ENCODE assay signal across 6 cellular contexts in genomic region chr1:23733281-23733680, GRCh38. TPM values are rescaled to one million over a fixed set of nuclear protein-coding genes. Genes with fewer than 3 reads are reported as not detected.
DNase-seq lines count a peak whose midpoint lies in the region; ATAC-seq, FAIRE-seq and TF ChIP-seq lines count a peak whose summit lies in the region.
"Not testable (repeated sequence)": the region's sequence is repeated elsewhere in the genome, so short reads cannot be mapped to it uniquely, and the experiment has no call there.

No MANE protein-coding gene starts in this region.

- H3K79me2 ChIP-seq in KMS-11 (ENCODE audit: insufficient read depth, low read depth); MM.1S (ENCODE audit: low read length); GM12878 (ENCODE audit: control insufficient read depth, insufficient read depth, low read length): not testable (repeated sequence)

- not testable (repeated sequence) for ATAC-seq in GM12878; stimulated activated memory B cell treated with anti-CD40 and anti-IgM and Interleukin-4, amounts not matched to agents 10 μg/mL and 1 μg/mL and 100 μg/mL, for 72 hours
- ATAC-seq in left colon: peak; percentile 94
- ATAC-seq in mucosa of descending colon: peak; percentile 89

- H3K4me2 ChIP-seq in KMS-11: peak overlapping the region; percentile 53
- not testable (repeated sequence) for H3K4me2 ChIP-seq in MM.1S (ENCODE audit: low read depth, low read length); GM12878 (ENCODE audit: control insufficient read depth, insufficient read depth)

- H3F3A ChIP-seq in MM.1S (ENCODE audit: insufficient read depth, low read length): not testable (repeated sequence)

- peaks cover 83% of the 10 kb centered on the region for H3K4me1 ChIP-seq in KMS-11 (ENCODE audit: low read depth, poor library complexity, severe bottlenecking)
- peaks cover 11% of the 10 kb centered on the region for H3K4me1 ChIP-seq in MM.1S (ENCODE audit: low read length)
- H3K4me1 ChIP-seq in GM12878 (ENCODE audit: control insufficient read depth, insufficient read depth, low read length): peaks cover 42% of the 10 kb centered on the region
- not testable (repeated sequence) for H3K4me1 ChIP-seq in mucosa of descending colon (ENCODE audit: low read depth)

- H4K20me1 ChIP-seq in KMS-11 (ENCODE audit: insufficient read depth); MM.1S (ENCODE audit: insufficient read depth, low read length); GM12878 (ENCODE audit: control insufficient read depth, insufficient read depth): not testable (repeated sequence)

- not testable (repeated sequence) for TF ChIP-seq EP300 in GM12878 (IDR thresholded peaks at IDR 0.05; ENCODE audit: borderline replicate concordance in 1 of 2, control insufficient read depth in 1 of 2, low read depth in 2 of 2, low read length in 2 of 2)

- in situ Hi-C loops in GM12878 (cut with MboI): not testable (repeated sequence)

- POLR2A ChIA-PET in GM12878 (lab: Charles Lee): interaction anchor here (0.6 to 0.8 kb wide), 2 partner anchors 10 to 36 kb away, joined by 3 to 4 read pairs; no protein-coding TSS in a partner anchor

- RAD21 ChIA-PET in GM12878 (lab: Charles Lee; ENCODE audit: unreplicated experiment): not testable (repeated sequence)

- not testable (repeated sequence) for H3K9me3 Mint-ChIP-seq in stimulated activated memory B cell treated with anti-CD40 and anti-IgM and Interleukin-4, amounts not matched to agents 10 μg/mL and 1 μg/mL and 100 μg/mL, for 72 hours

- intact Hi-C loops in GM12878 (cut with micrococcal nuclease; ENCODE audit: unreplicated experiment); left colon (cut with DNase I, micrococcal nuclease); mucosa of descending colon (cut with DNase I, micrococcal nuclease): not testable (repeated sequence)

- TF ChIP-seq POLR2A in GM12878 (IDR thresholded peaks at IDR 0.05; ENCODE audit: low read depth, low read length): not testable (repeated sequence)

- not testable (repeated sequence) for TF ChIP-seq CTCF in KMS-11 (conservative IDR thresholded peaks at IDR 0.05; ENCODE audit: low read depth, low read length); MM.1S (IDR thresholded peaks at IDR 0.05; ENCODE audit: low read length); GM12878 (IDR thresholded peaks at IDR 0.05 in 2 of 3, conservative IDR thresholded peaks at IDR 0.05 in 1 of 3; ENCODE audit: control insufficient read depth in 2 of 3, extremely low read depth in 1 of 3, insufficient read depth in 1 of 3, low read depth in 3 of 3, low read length in 3 of 3); mucosa of descending colon (IDR thresholded peaks at IDR 0.05)

- H3K36me3 ChIP-seq in KMS-11 (ENCODE audit: insufficient read depth); MM.1S (replicated peaks; ENCODE audit: insufficient read depth, low read length); GM12878 (ENCODE audit: control insufficient read depth in 2 of 2, insufficient read depth in 2 of 2, low read length in 1 of 2); mucosa of descending colon (ENCODE audit: low read depth): not testable (repeated sequence)

- H3K4me3 ChIP-seq in KMS-11 (IDR thresholded peaks at IDR 0.05; ENCODE audit: insufficient read depth, low read depth, low read length); MM.1S (ENCODE audit: low read length); GM12878; mucosa of descending colon: not testable (repeated sequence)

- H3K9me2 ChIP-seq in MM.1S (replicated peaks; ENCODE audit: insufficient read depth, low read length): not testable (repeated sequence)

- H3K27ac ChIP-seq in KMS-11; MM.1S (ENCODE audit: low read length); GM12878 (ENCODE audit: control insufficient read depth, insufficient read depth): not testable (repeated sequence)

- BruUV-seq in GM12878 (replicated peaks; lab: Mats Ljungman, UMichigan): not testable (repeated sequence)

- not testable (repeated sequence) for H3K9me3 ChIP-seq in MM.1S (replicated peaks; ENCODE audit: insufficient read depth, low read length); GM12878 (replicated peaks; ENCODE audit: control insufficient read depth, insufficient read depth, low read length); mucosa of descending colon

- FAIRE-seq in GM12878 (lab: Jason Lieb, UNC): peak; percentile 49

- peaks cover 48% of the 10 kb centered on the region for H3K4me1 Mint-ChIP-seq in stimulated activated memory B cell treated with anti-CD40 and anti-IgM and Interleukin-4, amounts not matched to agents 10 μg/mL and 1 μg/mL and 100 μg/mL, for 72 hours

- not testable (repeated sequence) for H3K27me3 Mint-ChIP-seq in stimulated activated memory B cell treated with anti-CD40 and anti-IgM and Interleukin-4, amounts not matched to agents 10 μg/mL and 1 μg/mL and 100 μg/mL, for 72 hours

- TF ChIP-seq RAD21 in GM12878 (IDR thresholded peaks at IDR 0.05; ENCODE audit: insufficient read depth, low read depth, low read length): not testable (repeated sequence)

- 77% methylated on average over 5 of the region's 5 CpGs for WGBS in GM12878 (ENCODE audit: insufficient coverage, insufficient replicate concordance, low lambda C conversion rate, missing lambda C conversion rate)

- H3K4me3 Mint-ChIP-seq in stimulated activated memory B cell treated with anti-CD40 and anti-IgM and Interleukin-4, amounts not matched to agents 10 μg/mL and 1 μg/mL and 100 μg/mL, for 72 hours: not testable (repeated sequence)

- H2AFZ ChIP-seq in KMS-11 (ENCODE audit: low read depth); MM.1S (ENCODE audit: low read length); GM12878 (ENCODE audit: control insufficient read depth, low read depth, low read length): not testable (repeated sequence)

- peak overlapping the region; percentile 25 for H3K27ac Mint-ChIP-seq in stimulated activated memory B cell treated with anti-CD40 and anti-IgM and Interleukin-4, amounts not matched to agents 10 μg/mL and 1 μg/mL and 100 μg/mL, for 72 hours

- not testable (repeated sequence) for H3K9ac ChIP-seq in KMS-11; MM.1S (ENCODE audit: low read length); GM12878 (ENCODE audit: control insufficient read depth, insufficient read depth, low read length)

- DNase-seq in MM.1S (peak; percentile 33), left colon (peak; percentile 29 to 38), mucosa of descending colon (peak in 2 of 3 donors; percentile 43)
- not testable (repeated sequence) for DNase-seq in GM12878 (ENCODE audit: low read depth, low spot score)

- CTCF ChIA-PET in GM12878 (lab: Yijun Ruan, JAX): not testable (repeated sequence)

- H3K27me3 ChIP-seq in KMS-11 (ENCODE audit: insufficient read depth, low read depth); MM.1S (replicated peaks; ENCODE audit: insufficient read depth, low read length); GM12878 (replicated peaks in 1 of 2; ENCODE audit: control insufficient read depth in 2 of 2, insufficient read depth in 2 of 2, low read length in 1 of 2): not testable (repeated sequence)

- H3K36me3 Mint-ChIP-seq in stimulated activated memory B cell treated with anti-CD40 and anti-IgM and Interleukin-4, amounts not matched to agents 10 μg/mL and 1 μg/mL and 100 μg/mL, for 72 hours: not testable (repeated sequence)

- SMC1A ChIA-PET in GM12878 (lab: Charles Lee; ENCODE audit: uncharacterized antibody, unreplicated experiment): interaction anchor here (1.5 kb wide), 1 partner anchor 10 kb away, joined by 4 read pairs; the partner anchor contains the start of gene ELOA

RNA-seq across cellular contexts. Expression of gene ELOA, which starts 10.0 kb away (rescaled TPM):
- total RNA-seq in GM12878 (2013; cell fraction: nucleolus; rRNA removed): 28.4 and 30.8 TPM in 2 replicates
- total RNA-seq in GM12878 (2014; rRNA removed): 31.3 and 31.8 TPM in 2 replicates
- total RNA-seq in GM12878 (2014; rRNA removed; fragmentation: Illumina TruSeq; extraction: Trizol): 44.2 and 47.9 TPM in 2 replicates
- 46.2 and 46.6 TPM in 2 replicates for total RNA-seq in GM12878 (2021)
- 17.7 TPM for polyA plus RNA-seq in GM12878 (2011; ENCODE audit: low read depth)
- polyA plus RNA-seq in GM12878 (2011; rRNA removed): 23.5 and 25.7 TPM in 2 replicates
- polyA plus RNA-seq in GM12878 (2011; cell fraction: cytosol; rRNA removed): 15.8 and 16.9 TPM in 2 replicates
- polyA plus RNA-seq in GM12878 (2011; cell fraction: nucleus; rRNA removed): 24.1 and 27.3 TPM in 2 replicates
- 26.6 and 26.9 TPM in 2 replicates for polyA plus RNA-seq in GM12878 (2012)
- polyA plus RNA-seq in GM12878 (2014; fragmentation: Illumina TruSeq; extraction: Trizol): 56.4 and 63.3 TPM in 2 replicates
- polyA plus RNA-seq in GM12878 (2014; fragmentation: Nextera tagmentation; extraction: Ambion mirVana): 10 to 100 TPM; 20.1 to 24.8 TPM
- 30.8 and 33.4 TPM in 2 replicates for polyA plus RNA-seq in GM12878 (2014; rRNA removed)
- polyA plus RNA-seq in GM12878 (2016; fragmentation: Nextera tagmentation; extraction: Ambion mirVana): 10 to 100 TPM; 57.7 to 63.6 TPM
- polyA minus RNA-seq in GM12878 (2011; rRNA and poly(A)+ RNA removed): 16.8 and 18.0 TPM in 2 replicates
- polyA minus RNA-seq in GM12878 (2011; cell fraction: cytosol; rRNA and poly(A)+ RNA removed): 13.8 and 16.6 TPM in 2 replicates
- polyA minus RNA-seq in GM12878 (2011; cell fraction: nucleus; rRNA and poly(A)+ RNA removed): 8.3 and 14.5 TPM in 2 replicates
- total RNA-seq in left colon: 10 to 100 TPM; 29.6 to 34.7 TPM
- total RNA-seq in mucosa of descending colon: 10 to 100 TPM; 32.9 to 35.5 (median 35.1) TPM

RNA-seq across cellular contexts. Expression of gene RPL11, which starts 41.7 kb away (rescaled TPM):
- 191 and 232 TPM in 2 replicates for total RNA-seq in GM12878 (2013; cell fraction: nucleolus; rRNA removed)
- total RNA-seq in GM12878 (2014; rRNA removed) (2,159 and 2,394 TPM in 2 replicates), GM12878 (2014; rRNA removed; fragmentation: Illumina TruSeq; extraction: Trizol) (3,824 and 3,837 TPM in 2 replicates), GM12878 (2021) (1,753 and 1,779 TPM in 2 replicates), left colon (100 to 1,000 TPM; 818 to 848 TPM), mucosa of descending colon (100 to 1,000 TPM; 729 to 882 (median 820) TPM)
- polyA plus RNA-seq in GM12878 (2011; ENCODE audit: low read depth): 9,950 TPM
- polyA plus RNA-seq in GM12878 (2011; rRNA removed) (2,789 and 3,603 TPM in 2 replicates), GM12878 (2014; fragmentation: Illumina TruSeq; extraction: Trizol) (4,611 and 5,379 TPM in 2 replicates), GM12878 (2014; fragmentation: Nextera tagmentation; extraction: Ambion mirVana) (1,000 to 10,000 TPM; 2,510 to 2,532 TPM), GM12878 (2014; rRNA removed) (3,466 and 3,676 TPM in 2 replicates), GM12878 (2016; fragmentation: Nextera tagmentation; extraction: Ambion mirVana) (1,000 to 10,000 TPM in 1 of 2 experiments, 100 to 1,000 TPM in 1; 968 to 1,082 TPM)
- 1,357 and 1,376 TPM in 2 replicates for polyA plus RNA-seq in GM12878 (2011; cell fraction: cytosol; rRNA removed)
- polyA plus RNA-seq in GM12878 (2011; cell fraction: nucleus; rRNA removed): 510 and 599 TPM in 2 replicates
- polyA plus RNA-seq in GM12878 (2012): 5,396 and 6,845 TPM in 2 replicates
- 658 and 753 TPM in 2 replicates for polyA minus RNA-seq in GM12878 (2011; rRNA and poly(A)+ RNA removed)
- 378 and 399 TPM in 2 replicates for polyA minus RNA-seq in GM12878 (2011; cell fraction: cytosol; rRNA and poly(A)+ RNA removed)
- 128 and 191 TPM in 2 replicates for polyA minus RNA-seq in GM12878 (2011; cell fraction: nucleus; rRNA and poly(A)+ RNA removed)

RNA-seq across cellular contexts. Expression of gene PITHD1, which starts 44.9 kb away (rescaled TPM):
- total RNA-seq in GM12878 (2013; cell fraction: nucleolus; rRNA removed): 19.1 and 27.2 TPM in 2 replicates
- total RNA-seq in GM12878 (2014; rRNA removed) (75.6 and 81.1 TPM in 2 replicates), GM12878 (2014; rRNA removed; fragmentation: Illumina TruSeq; extraction: Trizol) (64.2 and 68.6 TPM in 2 replicates), GM12878 (2021) (61.7 and 65.5 TPM in 2 replicates), left colon (10 to 100 TPM; 38.2 to 43.4 TPM), mucosa of descending colon (10 to 100 TPM; 38.9 to 53.2 (median 39.6) TPM)
- 51.3 TPM for polyA plus RNA-seq in GM12878 (2011; ENCODE audit: low read depth)
- polyA plus RNA-seq in GM12878 (2011; rRNA removed) (80.5 and 82.2 TPM in 2 replicates), GM12878 (2014; fragmentation: Illumina TruSeq; extraction: Trizol) (64.4 and 69.9 TPM in 2 replicates), GM12878 (2014; fragmentation: Nextera tagmentation; extraction: Ambion mirVana) (10 to 100 TPM; 23.7 to 43.3 TPM), GM12878 (2014; rRNA removed) (69.6 and 72.6 TPM in 2 replicates), GM12878 (2016; fragmentation: Nextera tagmentation; extraction: Ambion mirVana) (10 to 100 TPM; 64.8 to 73.2 TPM)
- polyA plus RNA-seq in GM12878 (2011; cell fraction: cytosol; rRNA removed): 52.2 and 60.4 TPM in 2 replicates
- 41.3 and 41.4 TPM in 2 replicates for polyA plus RNA-seq in GM12878 (2011; cell fraction: nucleus; rRNA removed)
- 43.9 and 44.2 TPM in 2 replicates for polyA plus RNA-seq in GM12878 (2012)
- polyA minus RNA-seq in GM12878 (2011; rRNA and poly(A)+ RNA removed): 15.8 and 23.9 TPM in 2 replicates
- 7.1 and 9.4 TPM in 2 replicates for polyA minus RNA-seq in GM12878 (2011; cell fraction: cytosol; rRNA and poly(A)+ RNA removed)
- 8.7 and 15.4 TPM in 2 replicates for polyA minus RNA-seq in GM12878 (2011; cell fraction: nucleus; rRNA and poly(A)+ RNA removed)

RNA-seq across cellular contexts. Expression of gene LYPLA2, which starts 57.7 kb away (rescaled TPM):
- 15.9 and 20.7 TPM in 2 replicates for total RNA-seq in GM12878 (2013; cell fraction: nucleolus; rRNA removed)
- total RNA-seq in GM12878 (2014; rRNA removed) (94.0 and 107 TPM in 2 replicates), GM12878 (2014; rRNA removed; fragmentation: Illumina TruSeq; extraction: Trizol) (28.8 and 30.1 TPM in 2 replicates), GM12878 (2021) (77.0 and 79.6 TPM in 2 replicates), left colon (10 to 100 TPM; 85.3 to 97.2 TPM), mucosa of descending colon (10 to 100 TPM; 49.9 to 89.0 (median 88.0) TPM)
- 23.2 TPM for polyA plus RNA-seq in GM12878 (2011; ENCODE audit: low read depth)
- polyA plus RNA-seq in GM12878 (2011; rRNA removed) (21.9 and 41.5 TPM in 2 replicates), GM12878 (2014; fragmentation: Illumina TruSeq; extraction: Trizol) (15.5 and 47.7 TPM in 2 replicates), GM12878 (2014; fragmentation: Nextera tagmentation; extraction: Ambion mirVana) (1 to 10 TPM; 2.7 to 5.9 TPM), GM12878 (2014; rRNA removed) (110 and 131 TPM in 2 replicates), GM12878 (2016; fragmentation: Nextera tagmentation; extraction: Ambion mirVana) (100 to 1,000 TPM; 116 to 129 TPM)
- 72.1 and 103 TPM in 2 replicates for polyA plus RNA-seq in GM12878 (2011; cell fraction: cytosol; rRNA removed)
- polyA plus RNA-seq in GM12878 (2011; cell fraction: nucleus; rRNA removed): 115 and 123 TPM in 2 replicates
- 46.2 and 62.6 TPM in 2 replicates for polyA plus RNA-seq in GM12878 (2012)
- 25.5 and 47.7 TPM in 2 replicates for polyA minus RNA-seq in GM12878 (2011; rRNA and poly(A)+ RNA removed)
- 26.0 and 26.1 TPM in 2 replicates for polyA minus RNA-seq in GM12878 (2011; cell fraction: cytosol; rRNA and poly(A)+ RNA removed)
- polyA minus RNA-seq in GM12878 (2011; cell fraction: nucleus; rRNA and poly(A)+ RNA removed): 16.3 and 23.5 TPM in 2 replicates
